1 cellular context compared by ENCODE assay signal in the genomic region with DNA sequence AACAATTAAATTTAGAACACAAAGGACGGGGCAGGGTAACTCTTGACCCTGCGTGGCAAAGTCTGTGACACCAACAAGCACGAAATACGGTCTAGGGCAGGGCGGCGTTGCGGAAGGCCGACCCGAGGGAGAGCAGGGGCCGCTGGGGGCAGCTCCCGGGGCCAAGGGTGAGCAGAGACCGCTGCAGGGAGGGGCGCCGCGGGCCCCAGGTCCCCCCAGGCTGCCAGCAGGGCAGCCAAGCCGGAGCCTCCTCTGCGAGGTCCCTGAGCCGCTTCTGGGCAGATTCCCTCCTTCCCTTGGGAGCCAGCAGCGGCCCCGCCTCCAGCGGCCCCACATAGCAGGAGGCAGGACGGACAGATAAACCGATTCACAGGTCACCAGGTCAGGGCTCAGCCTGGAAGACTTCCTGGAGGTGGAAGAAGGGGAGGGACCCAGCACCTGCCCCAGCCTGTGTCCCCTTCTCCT.
TF ChIP-seq lines count a peak whose summit lies in the region.

No MANE protein-coding gene starts in this region.

TF ChIP-seq in H1, 55 proteins besides CTCF, POLR2A, EP300 and RAD21 (continued from another document):
- TF ChIP-seq, protein P1, sequence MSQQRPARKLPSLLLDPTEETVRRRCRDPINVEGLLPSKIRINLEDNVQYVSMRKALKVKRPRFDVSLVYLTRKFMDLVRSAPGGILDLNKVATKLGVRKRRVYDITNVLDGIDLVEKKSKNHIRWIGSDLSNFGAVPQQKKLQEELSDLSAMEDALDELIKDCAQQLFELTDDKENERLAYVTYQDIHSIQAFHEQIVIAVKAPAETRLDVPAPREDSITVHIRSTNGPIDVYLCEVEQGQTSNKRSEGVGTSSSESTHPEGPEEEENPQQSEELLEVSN (IDR thresholded peaks at IDR 0.05), result no peak
- no peak for TF ChIP-seq POU5F1 (IDR thresholded peaks at IDR 0.05; ENCODE audit: low read depth, low read length)
- no peak for TF ChIP-seq CHD2 (IDR thresholded peaks at IDR 0.05; ENCODE audit: low read length)
